Comparison of ENCODE assay signal across 1 cellular context in the genomic region with DNA sequence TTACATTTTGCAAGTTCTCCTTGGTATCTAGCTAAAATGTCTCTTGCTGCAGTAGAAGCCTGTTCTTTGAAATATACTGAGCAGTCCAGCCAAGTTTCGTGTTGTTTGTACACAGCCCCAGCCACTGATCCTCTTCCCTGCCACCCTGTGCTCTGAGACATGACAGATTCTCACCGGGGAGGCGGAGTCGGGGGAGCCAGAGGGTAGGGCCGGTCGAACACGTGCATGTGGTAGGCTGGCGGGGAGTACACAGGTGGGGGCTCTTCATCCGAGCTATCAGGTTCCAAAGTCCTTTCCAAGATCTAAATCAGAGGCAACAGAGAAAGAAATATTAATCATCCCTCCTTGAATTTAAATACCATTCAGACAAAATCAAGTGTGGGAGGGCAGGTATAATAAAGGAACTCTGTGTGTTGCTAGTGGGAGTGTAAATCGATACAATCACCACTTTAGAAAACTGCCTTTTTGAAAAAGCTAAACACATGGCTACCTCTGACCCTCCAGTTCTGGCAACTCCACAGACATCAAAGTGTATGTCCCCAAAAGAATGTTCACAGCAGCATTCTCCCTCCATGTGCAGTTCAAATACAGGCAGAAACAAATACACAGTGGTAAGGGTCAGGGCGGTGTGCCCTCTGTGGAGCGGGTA.
A peak's percentile ranks its signal among the peaks of the same experiment; 100 is the strongest.
TF ChIP-seq lines count a peak whose summit lies in the region.

No MANE protein-coding gene starts in this region.

TF ChIP-seq in HepG2, 621 proteins besides CTCF, POLR2A, EP300 and RAD21 (continued from another document and continues in another):
- TF ChIP-seq, protein P1, sequence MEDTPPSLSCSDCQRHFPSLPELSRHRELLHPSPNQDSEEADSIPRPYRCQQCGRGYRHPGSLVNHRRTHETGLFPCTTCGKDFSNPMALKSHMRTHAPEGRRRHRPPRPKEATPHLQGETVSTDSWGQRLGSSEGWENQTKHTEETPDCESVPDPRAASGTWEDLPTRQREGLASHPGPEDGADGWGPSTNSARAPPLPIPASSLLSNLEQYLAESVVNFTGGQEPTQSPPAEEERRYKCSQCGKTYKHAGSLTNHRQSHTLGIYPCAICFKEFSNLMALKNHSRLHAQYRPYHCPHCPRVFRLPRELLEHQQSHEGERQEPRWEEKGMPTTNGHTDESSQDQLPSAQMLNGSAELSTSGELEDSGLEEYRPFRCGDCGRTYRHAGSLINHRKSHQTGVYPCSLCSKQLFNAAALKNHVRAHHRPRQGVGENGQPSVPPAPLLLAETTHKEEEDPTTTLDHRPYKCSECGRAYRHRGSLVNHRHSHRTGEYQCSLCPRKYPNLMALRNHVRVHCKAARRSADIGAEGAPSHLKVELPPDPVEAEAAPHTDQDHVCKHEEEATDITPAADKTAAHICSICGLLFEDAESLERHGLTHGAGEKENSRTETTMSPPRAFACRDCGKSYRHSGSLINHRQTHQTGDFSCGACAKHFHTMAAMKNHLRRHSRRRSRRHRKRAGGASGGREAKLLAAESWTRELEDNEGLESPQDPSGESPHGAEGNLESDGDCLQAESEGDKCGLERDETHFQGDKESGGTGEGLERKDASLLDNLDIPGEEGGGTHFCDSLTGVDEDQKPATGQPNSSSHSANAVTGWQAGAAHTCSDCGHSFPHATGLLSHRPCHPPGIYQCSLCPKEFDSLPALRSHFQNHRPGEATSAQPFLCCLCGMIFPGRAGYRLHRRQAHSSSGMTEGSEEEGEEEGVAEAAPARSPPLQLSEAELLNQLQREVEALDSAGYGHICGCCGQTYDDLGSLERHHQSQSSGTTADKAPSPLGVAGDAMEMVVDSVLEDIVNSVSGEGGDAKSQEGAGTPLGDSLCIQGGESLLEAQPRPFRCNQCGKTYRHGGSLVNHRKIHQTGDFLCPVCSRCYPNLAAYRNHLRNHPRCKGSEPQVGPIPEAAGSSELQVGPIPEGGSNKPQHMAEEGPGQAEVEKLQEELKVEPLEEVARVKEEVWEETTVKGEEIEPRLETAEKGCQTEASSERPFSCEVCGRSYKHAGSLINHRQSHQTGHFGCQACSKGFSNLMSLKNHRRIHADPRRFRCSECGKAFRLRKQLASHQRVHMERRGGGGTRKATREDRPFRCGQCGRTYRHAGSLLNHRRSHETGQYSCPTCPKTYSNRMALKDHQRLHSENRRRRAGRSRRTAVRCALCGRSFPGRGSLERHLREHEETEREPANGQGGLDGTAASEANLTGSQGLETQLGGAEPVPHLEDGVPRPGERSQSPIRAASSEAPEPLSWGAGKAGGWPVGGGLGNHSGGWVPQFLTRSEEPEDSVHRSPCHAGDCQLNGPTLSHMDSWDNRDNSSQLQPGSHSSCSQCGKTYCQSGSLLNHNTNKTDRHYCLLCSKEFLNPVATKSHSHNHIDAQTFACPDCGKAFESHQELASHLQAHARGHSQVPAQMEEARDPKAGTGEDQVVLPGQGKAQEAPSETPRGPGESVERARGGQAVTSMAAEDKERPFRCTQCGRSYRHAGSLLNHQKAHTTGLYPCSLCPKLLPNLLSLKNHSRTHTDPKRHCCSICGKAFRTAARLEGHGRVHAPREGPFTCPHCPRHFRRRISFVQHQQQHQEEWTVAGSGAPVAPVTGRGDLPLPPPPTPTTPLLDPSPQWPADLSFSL (CRISPR knock-in tag; IDR thresholded peaks at IDR 0.05): no peak
- TF ChIP-seq, protein P2, sequence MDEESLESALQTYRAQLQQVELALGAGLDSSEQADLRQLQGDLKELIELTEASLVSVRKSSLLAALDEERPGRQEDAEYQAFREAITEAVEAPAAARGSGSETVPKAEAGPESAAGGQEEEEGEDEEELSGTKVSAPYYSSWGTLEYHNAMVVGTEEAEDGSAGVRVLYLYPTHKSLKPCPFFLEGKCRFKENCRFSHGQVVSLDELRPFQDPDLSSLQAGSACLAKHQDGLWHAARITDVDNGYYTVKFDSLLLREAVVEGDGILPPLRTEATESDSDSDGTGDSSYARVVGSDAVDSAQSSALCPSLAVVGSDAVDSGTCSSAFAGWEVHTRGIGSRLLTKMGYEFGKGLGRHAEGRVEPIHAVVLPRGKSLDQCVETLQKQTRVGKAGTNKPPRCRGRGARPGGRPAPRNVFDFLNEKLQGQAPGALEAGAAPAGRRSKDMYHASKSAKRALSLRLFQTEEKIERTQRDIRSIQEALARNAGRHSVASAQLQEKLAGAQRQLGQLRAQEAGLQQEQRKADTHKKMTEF (CRISPR knock-in tag; IDR thresholded peaks at IDR 0.05): 0 out of 2 replicates have a peak, but pooled peaks have one; percentile 15
- TF ChIP-seq HOXA9 (CRISPR knock-in tag; IDR thresholded peaks at IDR 0.05; ENCODE audit: borderline replicate concordance): 0 out of 2 replicates have a peak, but pooled peaks have one; percentile 13
- no peak for TF ChIP-seq ZNF552 (CRISPR knock-in tag; IDR thresholded peaks at IDR 0.05; ENCODE audit: borderline replicate concordance)
- no peak for TF ChIP-seq KAT2B (IDR thresholded peaks at IDR 0.05; ENCODE audit: borderline replicate concordance, low read depth, low read length)
- TF ChIP-seq ZNF572 (CRISPR knock-in tag; IDR thresholded peaks at IDR 0.05): no peak
- no peak for TF ChIP-seq ARHGAP35 (CRISPR knock-in tag; IDR thresholded peaks at IDR 0.05; ENCODE audit: borderline replicate concordance)
- TF ChIP-seq, protein P3, sequence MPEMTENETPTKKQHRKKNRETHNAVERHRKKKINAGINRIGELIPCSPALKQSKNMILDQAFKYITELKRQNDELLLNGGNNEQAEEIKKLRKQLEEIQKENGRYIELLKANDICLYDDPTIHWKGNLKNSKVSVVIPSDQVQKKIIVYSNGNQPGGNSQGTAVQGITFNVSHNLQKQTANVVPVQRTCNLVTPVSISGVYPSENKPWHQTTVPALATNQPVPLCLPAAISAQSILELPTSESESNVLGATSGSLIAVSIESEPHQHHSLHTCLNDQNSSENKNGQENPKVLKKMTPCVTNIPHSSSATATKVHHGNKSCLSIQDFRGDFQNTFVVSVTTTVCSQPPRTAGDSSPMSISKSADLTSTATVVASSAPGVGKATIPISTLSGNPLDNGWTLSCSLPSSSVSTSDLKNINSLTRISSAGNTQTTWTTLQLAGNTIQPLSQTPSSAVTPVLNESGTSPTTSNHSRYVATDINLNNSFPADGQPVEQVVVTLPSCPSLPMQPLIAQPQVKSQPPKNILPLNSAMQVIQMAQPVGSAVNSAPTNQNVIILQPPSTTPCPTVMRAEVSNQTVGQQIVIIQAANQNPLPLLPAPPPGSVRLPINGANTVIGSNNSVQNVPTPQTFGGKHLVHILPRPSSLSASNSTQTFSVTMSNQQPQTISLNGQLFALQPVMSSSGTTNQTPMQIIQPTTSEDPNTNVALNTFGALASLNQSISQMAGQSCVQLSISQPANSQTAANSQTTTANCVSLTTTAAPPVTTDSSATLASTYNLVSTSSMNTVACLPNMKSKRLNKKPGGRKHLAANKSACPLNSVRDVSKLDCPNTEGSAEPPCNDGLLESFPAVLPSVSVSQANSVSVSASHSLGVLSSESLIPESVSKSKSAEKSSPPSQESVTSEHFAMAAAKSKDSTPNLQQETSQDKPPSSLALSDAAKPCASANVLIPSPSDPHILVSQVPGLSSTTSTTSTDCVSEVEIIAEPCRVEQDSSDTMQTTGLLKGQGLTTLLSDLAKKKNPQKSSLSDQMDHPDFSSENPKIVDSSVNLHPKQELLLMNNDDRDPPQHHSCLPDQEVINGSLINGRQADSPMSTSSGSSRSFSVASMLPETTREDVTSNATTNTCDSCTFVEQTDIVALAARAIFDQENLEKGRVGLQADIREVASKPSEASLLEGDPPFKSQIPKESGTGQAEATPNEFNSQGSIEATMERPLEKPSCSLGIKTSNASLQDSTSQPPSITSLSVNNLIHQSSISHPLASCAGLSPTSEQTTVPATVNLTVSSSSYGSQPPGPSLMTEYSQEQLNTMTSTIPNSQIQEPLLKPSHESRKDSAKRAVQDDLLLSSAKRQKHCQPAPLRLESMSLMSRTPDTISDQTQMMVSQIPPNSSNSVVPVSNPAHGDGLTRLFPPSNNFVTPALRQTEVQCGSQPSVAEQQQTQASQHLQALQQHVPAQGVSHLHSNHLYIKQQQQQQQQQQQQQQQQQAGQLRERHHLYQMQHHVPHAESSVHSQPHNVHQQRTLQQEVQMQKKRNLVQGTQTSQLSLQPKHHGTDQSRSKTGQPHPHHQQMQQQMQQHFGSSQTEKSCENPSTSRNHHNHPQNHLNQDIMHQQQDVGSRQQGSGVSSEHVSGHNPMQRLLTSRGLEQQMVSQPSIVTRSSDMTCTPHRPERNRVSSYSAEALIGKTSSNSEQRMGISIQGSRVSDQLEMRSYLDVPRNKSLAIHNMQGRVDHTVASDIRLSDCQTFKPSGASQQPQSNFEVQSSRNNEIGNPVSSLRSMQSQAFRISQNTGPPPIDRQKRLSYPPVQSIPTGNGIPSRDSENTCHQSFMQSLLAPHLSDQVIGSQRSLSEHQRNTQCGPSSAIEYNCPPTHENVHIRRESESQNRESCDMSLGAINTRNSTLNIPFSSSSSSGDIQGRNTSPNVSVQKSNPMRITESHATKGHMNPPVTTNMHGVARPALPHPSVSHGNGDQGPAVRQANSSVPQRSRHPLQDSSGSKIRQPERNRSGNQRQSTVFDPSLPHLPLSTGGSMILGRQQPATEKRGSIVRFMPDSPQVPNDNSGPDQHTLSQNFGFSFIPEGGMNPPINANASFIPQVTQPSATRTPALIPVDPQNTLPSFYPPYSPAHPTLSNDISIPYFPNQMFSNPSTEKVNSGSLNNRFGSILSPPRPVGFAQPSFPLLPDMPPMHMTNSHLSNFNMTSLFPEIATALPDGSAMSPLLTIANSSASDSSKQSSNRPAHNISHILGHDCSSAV (CRISPR knock-in tag; IDR thresholded peaks at IDR 0.05; ENCODE audit: borderline replicate concordance): no peak
- no peak for TF ChIP-seq SMAD3 (CRISPR knock-in tag; IDR thresholded peaks at IDR 0.05)
- no peak for TF ChIP-seq EED (CRISPR knock-in tag; IDR thresholded peaks at IDR 0.05)
- TF ChIP-seq RARG (CRISPR knock-in tag; IDR thresholded peaks at IDR 0.05; ENCODE audit: low read depth): no peak
- TF ChIP-seq, protein P4, sequence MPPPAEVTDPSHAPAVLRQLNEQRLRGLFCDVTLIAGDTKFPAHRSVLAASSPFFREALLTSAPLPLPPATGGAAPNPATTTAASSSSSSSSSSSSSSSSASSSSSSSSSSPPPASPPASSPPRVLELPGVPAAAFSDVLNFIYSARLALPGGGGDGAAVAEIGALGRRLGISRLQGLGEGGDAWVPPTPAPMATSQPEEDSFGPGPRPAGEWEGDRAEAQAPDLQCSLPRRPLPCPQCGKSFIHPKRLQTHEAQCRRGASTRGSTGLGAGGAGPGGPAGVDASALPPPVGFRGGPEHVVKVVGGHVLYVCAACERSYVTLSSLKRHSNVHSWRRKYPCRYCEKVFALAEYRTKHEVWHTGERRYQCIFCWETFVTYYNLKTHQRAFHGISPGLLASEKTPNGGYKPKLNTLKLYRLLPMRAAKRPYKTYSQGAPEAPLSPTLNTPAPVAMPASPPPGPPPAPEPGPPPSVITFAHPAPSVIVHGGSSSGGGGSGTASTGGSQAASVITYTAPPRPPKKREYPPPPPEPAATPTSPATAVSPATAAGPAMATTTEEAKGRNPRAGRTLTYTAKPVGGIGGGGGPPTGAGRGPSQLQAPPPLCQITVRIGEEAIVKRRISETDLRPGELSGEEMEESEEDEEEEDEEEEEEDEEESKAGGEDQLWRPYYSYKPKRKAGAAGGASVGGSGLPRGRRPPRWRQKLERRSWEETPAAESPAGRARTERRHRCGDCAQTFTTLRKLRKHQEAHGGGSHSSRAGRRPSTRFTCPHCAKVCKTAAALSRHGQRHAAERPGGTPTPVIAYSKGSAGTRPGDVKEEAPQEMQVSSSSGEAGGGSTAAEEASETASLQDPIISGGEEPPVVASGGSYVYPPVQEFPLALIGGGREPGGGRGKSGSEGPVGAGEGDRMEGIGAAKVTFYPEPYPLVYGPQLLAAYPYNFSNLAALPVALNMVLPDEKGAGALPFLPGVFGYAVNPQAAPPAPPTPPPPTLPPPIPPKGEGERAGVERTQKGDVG (CRISPR knock-in tag; IDR thresholded peaks at IDR 0.05; ENCODE audit: borderline replicate concordance): no peak
- TF ChIP-seq TAF1 (CRISPR knock-in tag; IDR thresholded peaks at IDR 0.05): no peak
- TF ChIP-seq TRIM24 (CRISPR knock-in tag; IDR thresholded peaks at IDR 0.05): no peak
- TF ChIP-seq, protein P5, sequence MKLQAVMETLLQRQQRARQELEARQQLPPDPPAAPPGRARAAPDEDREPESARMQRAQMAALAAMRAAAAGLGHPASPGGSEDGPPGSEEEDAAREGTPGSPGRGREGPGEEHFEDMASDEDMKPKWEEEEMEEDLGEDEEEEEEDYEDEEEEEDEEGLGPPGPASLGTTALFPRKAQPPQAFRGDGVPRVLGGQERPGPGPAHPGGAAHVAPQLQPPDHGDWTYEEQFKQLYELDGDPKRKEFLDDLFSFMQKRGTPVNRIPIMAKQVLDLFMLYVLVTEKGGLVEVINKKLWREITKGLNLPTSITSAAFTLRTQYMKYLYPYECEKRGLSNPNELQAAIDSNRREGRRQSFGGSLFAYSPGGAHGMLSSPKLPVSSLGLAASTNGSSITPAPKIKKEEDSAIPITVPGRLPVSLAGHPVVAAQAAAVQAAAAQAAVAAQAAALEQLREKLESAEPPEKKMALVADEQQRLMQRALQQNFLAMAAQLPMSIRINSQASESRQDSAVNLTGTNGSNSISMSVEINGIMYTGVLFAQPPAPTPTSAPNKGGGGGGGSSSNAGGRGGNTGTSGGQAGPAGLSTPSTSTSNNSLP (IDR thresholded peaks at IDR 0.05; ENCODE audit: low read depth, low read length): peak; percentile 27; the same call in 1 of the 2 replicates
- peak; percentile 91 for TF ChIP-seq NCOR1 (IDR thresholded peaks at IDR 0.05; ENCODE audit: borderline replicate concordance, low read length)
- TF ChIP-seq SMAD9 (CRISPR knock-in tag; IDR thresholded peaks at IDR 0.05): no peak
- TF ChIP-seq SIX1 (CRISPR knock-in tag; IDR thresholded peaks at IDR 0.05; ENCODE audit: borderline replicate concordance): peak; percentile 21; the same call in 1 of the 2 replicates
- TF ChIP-seq ZNF557 (CRISPR knock-in tag; IDR thresholded peaks at IDR 0.05): no peak
- TF ChIP-seq RFX5 (IDR thresholded peaks at IDR 0.05; ENCODE audit: low read depth, low read length): no peak
- TF ChIP-seq ZSCAN9 (CRISPR knock-in tag; IDR thresholded peaks at IDR 0.05; ENCODE audit: borderline replicate concordance): no peak
- no peak; the same call in 1 of the 2 replicates for TF ChIP-seq RXRA (CRISPR knock-in tag; IDR thresholded peaks at IDR 0.05)
- TF ChIP-seq, protein P6, sequence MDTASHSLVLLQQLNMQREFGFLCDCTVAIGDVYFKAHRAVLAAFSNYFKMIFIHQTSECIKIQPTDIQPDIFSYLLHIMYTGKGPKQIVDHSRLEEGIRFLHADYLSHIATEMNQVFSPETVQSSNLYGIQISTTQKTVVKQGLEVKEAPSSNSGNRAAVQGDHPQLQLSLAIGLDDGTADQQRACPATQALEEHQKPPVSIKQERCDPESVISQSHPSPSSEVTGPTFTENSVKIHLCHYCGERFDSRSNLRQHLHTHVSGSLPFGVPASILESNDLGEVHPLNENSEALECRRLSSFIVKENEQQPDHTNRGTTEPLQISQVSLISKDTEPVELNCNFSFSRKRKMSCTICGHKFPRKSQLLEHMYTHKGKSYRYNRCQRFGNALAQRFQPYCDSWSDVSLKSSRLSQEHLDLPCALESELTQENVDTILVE (CRISPR knock-in tag; IDR thresholded peaks at IDR 0.05): no peak
- TF ChIP-seq, protein P7, sequence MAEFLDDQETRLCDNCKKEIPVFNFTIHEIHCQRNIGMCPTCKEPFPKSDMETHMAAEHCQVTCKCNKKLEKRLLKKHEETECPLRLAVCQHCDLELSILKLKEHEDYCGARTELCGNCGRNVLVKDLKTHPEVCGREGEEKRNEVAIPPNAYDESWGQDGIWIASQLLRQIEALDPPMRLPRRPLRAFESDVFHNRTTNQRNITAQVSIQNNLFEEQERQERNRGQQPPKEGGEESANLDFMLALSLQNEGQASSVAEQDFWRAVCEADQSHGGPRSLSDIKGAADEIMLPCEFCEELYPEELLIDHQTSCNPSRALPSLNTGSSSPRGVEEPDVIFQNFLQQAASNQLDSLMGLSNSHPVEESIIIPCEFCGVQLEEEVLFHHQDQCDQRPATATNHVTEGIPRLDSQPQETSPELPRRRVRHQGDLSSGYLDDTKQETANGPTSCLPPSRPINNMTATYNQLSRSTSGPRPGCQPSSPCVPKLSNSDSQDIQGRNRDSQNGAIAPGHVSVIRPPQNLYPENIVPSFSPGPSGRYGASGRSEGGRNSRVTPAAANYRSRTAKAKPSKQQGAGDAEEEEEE (CRISPR knock-in tag; IDR thresholded peaks at IDR 0.05; ENCODE audit: borderline replicate concordance): peak; percentile 41; the same call in 1 of the 2 replicates
- no peak for TF ChIP-seq AGO1 (IDR thresholded peaks at IDR 0.05; ENCODE audit: low read depth, low read length, poor library complexity, severe bottlenecking)
